Comparison of ENCODE assay signal across 1 cellular context in the genomic region with DNA sequence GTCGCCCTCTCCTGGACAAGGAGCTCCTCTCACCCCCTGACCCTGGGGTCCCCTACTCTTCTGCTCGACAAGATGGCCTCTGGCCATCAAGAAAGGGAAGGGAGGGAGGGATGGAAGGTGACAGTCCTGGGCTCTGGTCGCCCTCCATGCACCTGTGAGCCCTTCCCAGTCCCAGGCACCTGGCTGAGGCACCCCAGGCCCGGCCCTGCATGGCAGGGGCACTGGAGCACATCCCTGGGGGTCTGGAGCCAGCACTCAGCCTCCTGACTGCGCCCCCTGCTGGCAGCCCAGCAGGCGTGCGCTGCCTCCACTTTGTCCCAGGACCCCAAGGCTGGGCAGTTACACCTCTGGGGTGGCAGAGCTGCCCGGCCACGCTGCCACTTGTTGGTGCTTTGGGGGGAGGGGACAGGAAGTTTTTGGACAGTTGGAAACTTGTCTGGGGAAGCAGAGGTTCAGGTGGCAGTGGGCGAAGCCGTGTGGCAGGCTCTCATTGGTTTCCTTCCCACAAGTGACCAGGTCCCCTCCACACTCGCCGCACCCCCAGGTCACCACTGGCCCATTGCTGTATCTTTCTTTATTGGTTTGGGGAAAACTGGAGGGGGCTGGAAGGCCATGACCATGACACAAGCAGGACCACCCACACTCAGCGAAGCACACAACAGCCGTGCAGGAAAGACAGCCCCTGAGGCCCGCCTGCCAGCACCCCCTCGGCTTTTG.
TF ChIP-seq lines count a peak whose summit lies in the region.

No MANE protein-coding gene starts in this region.

TF ChIP-seq in endothelial cell of umbilical vein, 7 proteins besides CTCF, POLR2A, EP300 and RAD21:
- TF ChIP-seq FOS (IDR thresholded peaks at IDR 0.05; ENCODE audit: borderline replicate concordance, insufficient read depth, low read length) (no peak), GATA2 (IDR thresholded peaks at IDR 0.05; ENCODE audit: insufficient read depth, insufficient read length, low read depth, low read length) (no peak), POLR2AphosphoS5 (IDR thresholded peaks at IDR 0.05; ENCODE audit: insufficient read depth, low read depth, low read length) (no peak), MYC (IDR thresholded peaks at IDR 0.05; ENCODE audit: low read depth, low read length) (no peak), EZH2 (IDR thresholded peaks at IDR 0.05; ENCODE audit: borderline replicate concordance, low read depth, low read length, severe bottlenecking) (no peak), JUN (IDR thresholded peaks at IDR 0.05; ENCODE audit: borderline replicate concordance, insufficient read depth, insufficient read length, low read depth) (no peak)
- TF ChIP-seq, protein P1, sequence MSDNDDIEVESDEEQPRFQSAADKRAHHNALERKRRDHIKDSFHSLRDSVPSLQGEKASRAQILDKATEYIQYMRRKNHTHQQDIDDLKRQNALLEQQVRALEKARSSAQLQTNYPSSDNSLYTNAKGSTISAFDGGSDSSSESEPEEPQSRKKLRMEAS (IDR thresholded peaks at IDR 0.05; ENCODE audit: insufficient read depth, insufficient read length) = no peak
